ENCODE assay signal across 1 cellular context in the genomic region with DNA sequence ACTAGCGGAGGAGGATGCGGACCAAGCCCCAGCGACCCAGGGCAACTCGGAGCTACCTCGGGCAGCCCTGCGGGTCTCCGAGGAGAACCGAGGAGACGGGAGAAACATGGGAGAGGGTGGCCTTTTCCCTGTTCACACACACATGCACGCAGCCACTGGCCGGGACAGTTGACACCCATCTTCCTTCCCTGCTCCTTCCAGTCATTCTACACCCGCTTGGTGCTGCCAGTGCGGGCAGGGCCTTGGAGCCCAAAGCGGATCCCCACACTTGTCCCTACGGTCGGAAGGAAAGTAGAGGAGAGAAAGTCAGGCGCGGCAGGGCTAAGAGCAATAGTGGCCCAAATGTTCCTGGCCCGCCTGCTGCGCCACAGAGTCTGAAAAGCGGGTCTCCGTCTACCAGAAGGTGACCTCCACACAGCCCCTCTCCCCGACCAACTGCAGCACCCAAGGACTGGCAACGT.
TF ChIP-seq lines count a peak whose summit lies in the region.

No MANE protein-coding gene starts in this region.

TF ChIP-seq in HepG2, 621 proteins besides CTCF, POLR2A, EP300 and RAD21 (continued from another document):
- no peak for TF ChIP-seq ZNF281 (CRISPR knock-in tag; IDR thresholded peaks at IDR 0.05; ENCODE audit: borderline replicate concordance)
- TF ChIP-seq GABPB1 (CRISPR knock-in tag; IDR thresholded peaks at IDR 0.05) = no peak
- no peak for TF ChIP-seq SMAD3 (CRISPR knock-in tag; IDR thresholded peaks at IDR 0.05)
- no peak for TF ChIP-seq NFIC (IDR thresholded peaks at IDR 0.05; ENCODE audit: low read length)
- TF ChIP-seq AGO2 (optimal IDR thresholded peaks at IDR 0.05; ENCODE audit: low read depth, low read length) = no peak
- no peak for TF ChIP-seq ZNF614 (CRISPR knock-in tag; IDR thresholded peaks at IDR 0.05; ENCODE audit: borderline replicate concordance)
- TF ChIP-seq, protein P1, sequence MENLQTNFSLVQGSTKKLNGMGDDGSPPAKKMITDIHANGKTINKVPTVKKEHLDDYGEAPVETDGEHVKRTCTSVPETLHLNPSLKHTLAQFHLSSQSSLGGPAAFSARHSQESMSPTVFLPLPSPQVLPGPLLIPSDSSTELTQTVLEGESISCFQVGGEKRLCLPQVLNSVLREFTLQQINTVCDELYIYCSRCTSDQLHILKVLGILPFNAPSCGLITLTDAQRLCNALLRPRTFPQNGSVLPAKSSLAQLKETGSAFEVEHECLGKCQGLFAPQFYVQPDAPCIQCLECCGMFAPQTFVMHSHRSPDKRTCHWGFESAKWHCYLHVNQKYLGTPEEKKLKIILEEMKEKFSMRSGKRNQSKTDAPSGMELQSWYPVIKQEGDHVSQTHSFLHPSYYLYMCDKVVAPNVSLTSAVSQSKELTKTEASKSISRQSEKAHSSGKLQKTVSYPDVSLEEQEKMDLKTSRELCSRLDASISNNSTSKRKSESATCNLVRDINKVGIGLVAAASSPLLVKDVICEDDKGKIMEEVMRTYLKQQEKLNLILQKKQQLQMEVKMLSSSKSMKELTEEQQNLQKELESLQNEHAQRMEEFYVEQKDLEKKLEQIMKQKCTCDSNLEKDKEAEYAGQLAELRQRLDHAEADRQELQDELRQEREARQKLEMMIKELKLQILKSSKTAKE (CRISPR knock-in tag; IDR thresholded peaks at IDR 0.05; ENCODE audit: borderline replicate concordance) = no peak
- TF ChIP-seq SALL2 (CRISPR knock-in tag; IDR thresholded peaks at IDR 0.05) = no peak
- TF ChIP-seq XRCC5 (optimal IDR thresholded peaks at IDR 0.05; ENCODE audit: low read length) = no peak
- TF ChIP-seq ZEB1 (IDR thresholded peaks at IDR 0.05; ENCODE audit: insufficient replicate concordance, low read depth) = no peak
- TF ChIP-seq BHLHE40 (IDR thresholded peaks at IDR 0.05; ENCODE audit: low read length) = no peak
- no peak for TF ChIP-seq ZNF850 (CRISPR knock-in tag; conservative IDR thresholded peaks at IDR 0.05)
- TF ChIP-seq CHD4 (IDR thresholded peaks at IDR 0.05; ENCODE audit: borderline replicate concordance, low read length) = no peak
- peak; percentile 19 for TF ChIP-seq AGO1 (IDR thresholded peaks at IDR 0.05; ENCODE audit: low read depth, low read length, poor library complexity, severe bottlenecking)
- TF ChIP-seq NPAS2 (CRISPR knock-in tag; IDR thresholded peaks at IDR 0.05; ENCODE audit: borderline replicate concordance) = no peak
- TF ChIP-seq ZNF790 (CRISPR knock-in tag; IDR thresholded peaks at IDR 0.05; ENCODE audit: borderline replicate concordance) = peak; percentile 44; the same call in 1 of the 2 replicates
- TF ChIP-seq, protein P2, sequence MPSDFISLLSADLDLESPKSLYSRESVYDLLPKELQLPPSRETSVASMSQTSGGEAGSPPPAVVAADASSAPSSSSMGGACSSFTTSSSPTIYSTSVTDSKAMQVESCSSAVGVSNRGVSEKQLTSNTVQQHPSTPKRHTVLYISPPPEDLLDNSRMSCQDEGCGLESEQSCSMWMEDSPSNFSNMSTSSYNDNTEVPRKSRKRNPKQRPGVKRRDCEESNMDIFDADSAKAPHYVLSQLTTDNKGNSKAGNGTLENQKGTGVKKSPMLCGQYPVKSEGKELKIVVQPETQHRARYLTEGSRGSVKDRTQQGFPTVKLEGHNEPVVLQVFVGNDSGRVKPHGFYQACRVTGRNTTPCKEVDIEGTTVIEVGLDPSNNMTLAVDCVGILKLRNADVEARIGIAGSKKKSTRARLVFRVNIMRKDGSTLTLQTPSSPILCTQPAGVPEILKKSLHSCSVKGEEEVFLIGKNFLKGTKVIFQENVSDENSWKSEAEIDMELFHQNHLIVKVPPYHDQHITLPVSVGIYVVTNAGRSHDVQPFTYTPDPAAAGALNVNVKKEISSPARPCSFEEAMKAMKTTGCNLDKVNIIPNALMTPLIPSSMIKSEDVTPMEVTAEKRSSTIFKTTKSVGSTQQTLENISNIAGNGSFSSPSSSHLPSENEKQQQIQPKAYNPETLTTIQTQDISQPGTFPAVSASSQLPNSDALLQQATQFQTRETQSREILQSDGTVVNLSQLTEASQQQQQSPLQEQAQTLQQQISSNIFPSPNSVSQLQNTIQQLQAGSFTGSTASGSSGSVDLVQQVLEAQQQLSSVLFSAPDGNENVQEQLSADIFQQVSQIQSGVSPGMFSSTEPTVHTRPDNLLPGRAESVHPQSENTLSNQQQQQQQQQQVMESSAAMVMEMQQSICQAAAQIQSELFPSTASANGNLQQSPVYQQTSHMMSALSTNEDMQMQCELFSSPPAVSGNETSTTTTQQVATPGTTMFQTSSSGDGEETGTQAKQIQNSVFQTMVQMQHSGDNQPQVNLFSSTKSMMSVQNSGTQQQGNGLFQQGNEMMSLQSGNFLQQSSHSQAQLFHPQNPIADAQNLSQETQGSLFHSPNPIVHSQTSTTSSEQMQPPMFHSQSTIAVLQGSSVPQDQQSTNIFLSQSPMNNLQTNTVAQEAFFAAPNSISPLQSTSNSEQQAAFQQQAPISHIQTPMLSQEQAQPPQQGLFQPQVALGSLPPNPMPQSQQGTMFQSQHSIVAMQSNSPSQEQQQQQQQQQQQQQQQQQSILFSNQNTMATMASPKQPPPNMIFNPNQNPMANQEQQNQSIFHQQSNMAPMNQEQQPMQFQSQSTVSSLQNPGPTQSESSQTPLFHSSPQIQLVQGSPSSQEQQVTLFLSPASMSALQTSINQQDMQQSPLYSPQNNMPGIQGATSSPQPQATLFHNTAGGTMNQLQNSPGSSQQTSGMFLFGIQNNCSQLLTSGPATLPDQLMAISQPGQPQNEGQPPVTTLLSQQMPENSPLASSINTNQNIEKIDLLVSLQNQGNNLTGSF (CRISPR knock-in tag; IDR thresholded peaks at IDR 0.05) = no peak
- no peak for TF ChIP-seq ZNF782 (CRISPR knock-in tag; IDR thresholded peaks at IDR 0.05; ENCODE audit: borderline replicate concordance)
- no peak for TF ChIP-seq YEATS4 (CRISPR knock-in tag; IDR thresholded peaks at IDR 0.05; ENCODE audit: borderline replicate concordance)
- TF ChIP-seq ZSCAN5A (CRISPR knock-in tag; IDR thresholded peaks at IDR 0.05; ENCODE audit: borderline replicate concordance) = 0 out of 2 replicates have a peak, but pooled peaks have one; percentile 18
- TF ChIP-seq ZZZ3 (CRISPR knock-in tag; IDR thresholded peaks at IDR 0.05; ENCODE audit: borderline replicate concordance) = no peak
- TF ChIP-seq ZNF558 (CRISPR knock-in tag; IDR thresholded peaks at IDR 0.05; ENCODE audit: borderline replicate concordance) = no peak
- 0 out of 2 replicates have a peak, but pooled peaks have one; percentile 2 for TF ChIP-seq SNAI1 (CRISPR knock-in tag; IDR thresholded peaks at IDR 0.05; ENCODE audit: borderline replicate concordance)
- TF ChIP-seq USF2 (IDR thresholded peaks at IDR 0.05; ENCODE audit: low read depth, low read length) = no peak
- no peak for TF ChIP-seq USF2 (CRISPR knock-in tag; IDR thresholded peaks at IDR 0.05; ENCODE audit: borderline replicate concordance)
- TF ChIP-seq HNRNPL (IDR thresholded peaks at IDR 0.05; ENCODE audit: low read depth, low read length) = 0 out of 2 replicates have a peak, but pooled peaks have one; percentile 5
- TF ChIP-seq KLF13 (CRISPR knock-in tag; IDR thresholded peaks at IDR 0.05) = no peak
- no peak for TF ChIP-seq GTF2F1 (IDR thresholded peaks at IDR 0.05; ENCODE audit: low read length)
- 0 out of 2 replicates have a peak, but pooled peaks have one; percentile 9 for TF ChIP-seq ZNF441 (CRISPR knock-in tag; IDR thresholded peaks at IDR 0.05; ENCODE audit: borderline replicate concordance)
- no peak for TF ChIP-seq HDAC1 (CRISPR knock-in tag; IDR thresholded peaks at IDR 0.05)
- TF ChIP-seq ZFP90 (CRISPR knock-in tag; IDR thresholded peaks at IDR 0.05; ENCODE audit: borderline replicate concordance) = no peak
- TF ChIP-seq HNRNPLL (IDR thresholded peaks at IDR 0.05; ENCODE audit: low read depth, low read length, poor library complexity, severe bottlenecking) = peak; percentile 15
- peak; percentile 48; the same call in 1 of the 2 replicates for TF ChIP-seq ZNF687 (CRISPR knock-in tag; IDR thresholded peaks at IDR 0.05)
- no peak for TF ChIP-seq FOXK1 (CRISPR knock-in tag; IDR thresholded peaks at IDR 0.05; ENCODE audit: borderline replicate concordance, low read depth)
- TF ChIP-seq YEATS2 (CRISPR knock-in tag; IDR thresholded peaks at IDR 0.05; ENCODE audit: borderline replicate concordance) = no peak
- no peak; the same call in 1 of the 2 replicates for TF ChIP-seq ZFYVE20 (CRISPR knock-in tag; IDR thresholded peaks at IDR 0.05; ENCODE audit: borderline replicate concordance, low read depth)
